In the genomic region with DNA sequence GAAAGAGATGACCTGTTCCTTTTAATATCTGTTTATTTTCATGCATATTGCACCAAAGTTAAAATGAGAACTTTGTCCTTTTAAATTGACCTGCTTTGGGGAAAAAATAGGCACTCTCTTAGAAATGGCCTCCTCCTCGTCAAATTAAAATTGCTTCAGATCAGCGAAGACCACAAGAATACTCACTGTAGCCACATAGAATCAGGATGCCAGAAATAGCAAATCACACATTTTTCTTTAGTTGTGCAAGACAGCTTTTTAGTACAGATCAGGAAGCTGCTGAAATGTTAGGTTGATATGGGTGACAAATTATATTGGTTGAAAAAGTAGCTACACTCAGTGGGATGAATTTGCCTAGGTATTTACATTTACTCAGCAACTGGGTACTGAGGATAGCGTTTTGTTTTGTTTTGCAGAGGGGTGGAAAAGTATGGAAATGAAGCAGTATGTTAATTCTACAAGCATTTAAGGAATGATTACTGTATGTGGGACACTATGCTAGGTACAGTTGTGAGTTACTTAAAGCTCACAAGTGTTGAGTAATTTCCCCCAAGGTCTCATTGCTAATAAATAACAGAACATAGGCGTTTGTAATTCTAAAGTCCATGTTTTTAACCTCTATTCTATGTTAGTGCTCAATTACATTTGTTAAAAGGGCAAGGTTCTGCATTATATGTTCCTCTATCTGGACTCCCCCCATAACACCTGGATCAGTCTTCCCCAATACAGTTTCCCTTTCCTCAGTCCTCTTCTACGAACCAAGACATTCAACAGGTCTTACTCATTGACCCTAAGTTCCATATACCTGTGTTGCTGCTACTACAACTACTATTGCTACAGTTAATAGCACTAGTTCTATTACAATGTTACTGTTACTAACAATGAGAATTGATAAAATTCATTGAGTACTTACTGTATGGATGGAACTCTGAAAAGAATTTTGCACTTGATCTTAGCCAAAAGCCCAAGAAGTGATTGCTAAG, we compare ENCODE assay signal across 8 cellular contexts.
A peak's percentile ranks its signal among the peaks of the same experiment; 100 is the strongest.
DNase-seq lines count a peak whose midpoint lies in the region; ATAC-seq and TF ChIP-seq lines count a peak whose summit lies in the region.

No MANE protein-coding gene starts in this region.

- no peaks in the 10 kb centered on the region for H3K9me3 ChIP-seq in esophagus squamous epithelium

- peak; percentile 65 for DNase-seq in AG20443 (ENCODE audit: low spot score)
- peak; percentile 57 to 72 for DNase-seq in NCI-H526 (lab: John Stamatoyannopoulos, UW)
- DNase-seq in fibroblast of pulmonary artery (ENCODE audit: low read depth), result peak; percentile 85
- DNase-seq in esophagus squamous epithelium (lab: John Stamatoyannopoulos, UW), result no peak
- no peak for DNase-seq in GM13976 (ENCODE audit: low spot score)

- H3K4me3 ChIP-seq in fibroblast of pulmonary artery (replicated peaks; ENCODE audit: low read depth, low read length) (no peak overlapping the region), esophagus squamous epithelium (no peak overlapping the region)

- no peaks in the 10 kb centered on the region for H3K27me3 ChIP-seq in esophagus squamous epithelium

- H3K27ac ChIP-seq in esophagus squamous epithelium, result no peak overlapping the region

- no peaks in the 10 kb centered on the region for H3K36me3 ChIP-seq in esophagus squamous epithelium

- TF ChIP-seq CTCF in fibroblast of pulmonary artery (IDR thresholded peaks at IDR 0.05; ENCODE audit: low read length, missing control alignments) (no peak), esophagus squamous epithelium (IDR thresholded peaks at IDR 0.05) (no peak), GM13976 (IDR thresholded peaks at IDR 0.05; ENCODE audit: borderline replicate concordance, control extremely low read depth, extremely low read depth, insufficient read depth, missing control alignments) (no peak)

- H3K4me1 ChIP-seq in esophagus squamous epithelium, result peaks cover 0 to 12% (median 4%) of the 10 kb centered on the region in 3 donors

- ATAC-seq in GM21423 (IDR thresholded peaks at IDR 0.05; ENCODE audit: unreplicated experiment) (peak; percentile 39), HG02798 (IDR thresholded peaks at IDR 0.05; ENCODE audit: poor library complexity, unreplicated experiment) (no peak), HG02763 (IDR thresholded peaks at IDR 0.05; ENCODE audit: unreplicated experiment) (no peak)

- intact Hi-C loops in esophagus squamous epithelium (cut with DNase I), result no loop called here

- WGBS in esophagus squamous epithelium, 2 donors, result 44 to 48% methylated on average over 5 of the region's 5 CpGs

- no peak for TF ChIP-seq POLR2A in esophagus squamous epithelium (IDR thresholded peaks at IDR 0.05)

- in situ Hi-C loops in GM13976 (cut with MboI; ENCODE audit: low sequenced_read_pairs, unreplicated experiment), result loop anchor here (10.0 kb wide), 1 partner anchor 97 kb away; a partner anchor contains a TSS

Comparison
In these comparisons a context has a peak if more than half of its experiments do, and no peak if none do; other contexts are left out.
1. DNase-seq: peak in AG20443 (single experiment), NCI-H526 (2 of 2) and fibroblast of pulmonary artery (single experiment); none in esophagus squamous epithelium (single experiment) and GM13976 (single experiment).